ENCODE assay signal across 8 cellular contexts in genomic region chr5:76082790-76083554, GRCh38. TPM values are rescaled to one million over a fixed set of nuclear protein-coding genes. Genes with fewer than 3 reads are reported as not detected.
DNase-seq lines count a peak whose midpoint lies in the region; ATAC-seq and TF ChIP-seq lines count a peak whose summit lies in the region.

SV2C (plus strand) TSS chr5:76083383; CDS start chr5:76131751, 48,368 bp downstream.

- H3K27ac Mint-ChIP-seq in neural crest cell (ENCODE audit: unreplicated experiment), result peak within 1 kb of the TSS; percentile 37

- peak within 1 kb of the TSS; percentile 89 for H3K4me3 Mint-ChIP-seq in neural crest cell

- H3K27me3 Mint-ChIP-seq in neural crest cell (ENCODE audit: low read depth), result peaks cover 96% of the 10 kb centered on the region

- H3K4me2 ChIP-seq in SK-N-SH, result peak within 1 kb of the TSS; percentile 66

- POLR2A ChIA-PET in SK-N-SH (lab: Yijun Ruan, JAX), result interaction anchor here (0.7 to 3.1 kb wide), 4 partner anchors 49 to 196 kb away, joined by 4 to 28 read pairs (median 4); no protein-coding TSS in a partner anchor

- ATAC-seq in HG03521 (IDR thresholded peaks at IDR 0.05; ENCODE audit: unreplicated experiment) (no peak), HG02678 (IDR thresholded peaks at IDR 0.05; ENCODE audit: unreplicated experiment) (no peak)

- H4K20me1 ChIP-seq in SK-N-SH (ENCODE audit: insufficient read depth), result no peaks in the 10 kb centered on the region

- H3K9ac ChIP-seq in SK-N-SH, result no peak within 1 kb of the TSS

- H3F3A ChIP-seq in SK-N-SH (replicated peaks; ENCODE audit: insufficient read depth), result no peaks in the 10 kb centered on the region

- no peak for TF ChIP-seq CTCF in SK-N-SH (IDR thresholded peaks at IDR 0.05)
- TF ChIP-seq CTCF in neural crest cell (conservative IDR thresholded peaks at IDR 0.05), result no peak

- TF ChIP-seq RAD21 in SK-N-SH (IDR thresholded peaks at IDR 0.05; ENCODE audit: low read length), result no peak

- no peaks in the 10 kb centered on the region for H3K9me3 Mint-ChIP-seq in neural crest cell

- no peaks in the 10 kb centered on the region for H3K36me3 Mint-ChIP-seq in neural crest cell (ENCODE audit: low read depth)

- H3K27ac ChIP-seq in SK-N-SH (ENCODE audit: low read depth in 2 of 2, low read length in 1 of 2), result peak within 1 kb of the TSS in 1 of 2 experiments; percentile 98; a peak in 2 of 4 replicates

- H3K9me2 ChIP-seq in SK-N-SH, result no peaks in the 10 kb centered on the region

- peaks cover 17% of the 10 kb centered on the region for H3K4me1 Mint-ChIP-seq in neural crest cell

- H3K27me3 ChIP-seq in SK-N-SH (ENCODE audit: insufficient read depth), result peaks cover 28% of the 10 kb centered on the region

- H3K4me3 ChIP-seq in SK-N-SH (ENCODE audit: low read depth in 2 of 2, low read length in 1 of 2), result peak within 1 kb of the TSS; percentile 16 to 55; a peak in 3 of 4 replicates

- peaks cover 0 to 2% of the 10 kb centered on the region in 2 experiments; a peak in 2 of 4 replicates for H3K4me1 ChIP-seq in SK-N-SH (ENCODE audit: control insufficient read depth in 1 of 2, insufficient read depth in 2 of 2, low read depth in 1 of 2, low read length in 1 of 2)

- H3K36me3 ChIP-seq in SK-N-SH (replicated peaks in 1 of 2; ENCODE audit: control insufficient read depth in 1 of 2, insufficient read depth in 2 of 2, low read length in 1 of 2), result no peaks in the 10 kb centered on the region

- H3K79me2 ChIP-seq in SK-N-SH (ENCODE audit: insufficient read depth), result no peaks in the 10 kb centered on the region

- TF ChIP-seq EP300 in SK-N-SH (IDR thresholded peaks at IDR 0.05; ENCODE audit: borderline replicate concordance in 1 of 2, low read depth in 1 of 2, low read length in 1 of 2), result no peak

- CTCF ChIA-PET in SK-N-SH (lab: Yijun Ruan, JAX), result interaction anchor here (0.7 to 7.8 kb wide), 5 partner anchors 84 to 347 kb away, joined by 3 to 79 read pairs (median 11); no protein-coding TSS in a partner anchor

- 0% methylated on average over 15 of the region's 63 CpGs for WGBS in SK-N-SH (ENCODE audit: low lambda C conversion rate)

- DNase-seq in NCI-H82 (lab: John Stamatoyannopoulos, UW) (peak; percentile 83), NCI-H82 treated with DMSO at 0.1 percent for 48 hours (lab: John Stamatoyannopoulos, UW; ENCODE audit: unreplicated experiment) (no peak), SK-N-SH (peak; percentile 89), dermis blood vessel endothelial cell (peak; percentile 13), neural crest cell (ENCODE audit: low read depth, low spot score) (peak; percentile 43), HCEC 1CT (no peak)

- H3K9me3 ChIP-seq in SK-N-SH, result no peaks in the 10 kb centered on the region

- no peak within 1 kb of the TSS for H2AFZ ChIP-seq in SK-N-SH (ENCODE audit: low read depth)

TF ChIP-seq in SK-N-SH, 30 proteins besides CTCF, POLR2A, EP300 and RAD21:
- TF ChIP-seq USF2 (IDR thresholded peaks at IDR 0.05; ENCODE audit: borderline replicate concordance, low read depth, low read length) (no peak), FOXJ3 (CRISPR knock-in tag; IDR thresholded peaks at IDR 0.05) (0 out of 2 replicates have a peak, but pooled peaks have one; percentile 2)

RNA-seq across cellular contexts. Expression of gene SV2C, which starts in this region (rescaled TPM):
- 0.05 and 0.13 TPM in 2 replicates for polyA plus RNA-seq in SK-N-SH (2012; rRNA removed)
- polyA plus RNA-seq in SK-N-SH (2012; cell fraction: cytosol; rRNA removed), result 0.14 and 0.30 TPM in 2 replicates
- 0.13 and 0.23 TPM in 2 replicates for polyA plus RNA-seq in SK-N-SH (2012; cell fraction: nucleus; rRNA removed)
- 0.05 TPM in 1 of 2 replicates, not detected in the other for total RNA-seq in dermis blood vessel endothelial cell
- 0.33 and 0.66 TPM in 2 replicates for total RNA-seq in neural crest cell

Comparison
In these comparisons a context has a peak if more than half of its experiments do, and no peak if none do; other contexts are left out.
1. Peak in DNase-seq, H3K4me3 ChIP-seq and H3K4me2 ChIP-seq in SK-N-SH; RNA of the gene not detected or under 1 TPM.
2. Peak in DNase-seq in dermis blood vessel endothelial cell; RNA of the gene not detected or under 1 TPM.
3. Peak in DNase-seq in neural crest cell; RNA of the gene not detected or under 1 TPM.